18 cellular contexts compared by ENCODE assay signal in genomic region chr1:10737651-10738050, GRCh38. TPM values are rescaled to one million over a fixed set of nuclear protein-coding genes. Genes with fewer than 3 reads are reported as not detected.
DNase-seq lines count a peak whose midpoint lies in the region; ATAC-seq and TF ChIP-seq lines count a peak whose summit lies in the region.
"Had no signal": no experiment of that assay in that cellular context is flagged by ENCODE, and none has a peak within 500 bp of the region (broad histone marks: within the 10 kb centered on the region; RNA-seq: fewer than 3 reads in every experiment).

No MANE protein-coding gene starts in this region.

- no peak overlapping the region for H3K4me2 ChIP-seq in neuronal stem cell (ENCODE audit: insufficient read depth, low read length, poor library complexity, severe bottlenecking)
- H3K4me2 ChIP-seq: hepatocyte had no signal

- TF ChIP-seq CTCF in right atrium auricular region (IDR thresholded peaks at IDR 0.05) (no peak), vagina (IDR thresholded peaks at IDR 0.05) (no peak)

- no peak overlapping the region for H2AFZ ChIP-seq in neuronal stem cell (ENCODE audit: low read length)
- H2AFZ ChIP-seq: hepatocyte had no signal

- H3K36me3 ChIP-seq in right atrium auricular region = no peaks in the 10 kb centered on the region
- H3K36me3 ChIP-seq in neuronal stem cell (replicated peaks in 1 of 2; ENCODE audit: control insufficient read depth in 2 of 2, insufficient read depth in 2 of 2, low read length in 2 of 2) = no peaks in the 10 kb centered on the region
- H3K36me3 ChIP-seq in vagina = no peaks in the 10 kb centered on the region
- H3K36me3 ChIP-seq: BLaER1 treated with 17β-estradiol and CSF1 and Interleukin-3, amounts not matched to agents 10 nM and 100 nM had no signal

- H3K4me1 ChIP-seq in right atrium auricular region = peaks cover 0 to 72% of the 10 kb centered on the region in 2 donors
- H3K4me1 ChIP-seq in neuronal stem cell (ENCODE audit: control insufficient read depth in 2 of 2, insufficient read depth in 1 of 2, low read depth in 1 of 2, low read length in 2 of 2) = peaks cover 38 to 42% of the 10 kb centered on the region in 2 donors
- peaks cover 35% of the 10 kb centered on the region for H3K4me1 ChIP-seq in vagina

- H3K27ac ChIP-seq in right atrium auricular region (peak overlapping the region; percentile 81 to 89), neuronal stem cell (replicated peaks; ENCODE audit: low read length) (no peak overlapping the region), vagina (peak overlapping the region; percentile 24)
- H3K27ac ChIP-seq: BLaER1 treated with 17β-estradiol and CSF1 and Interleukin-3, amounts not matched to agents 10 nM and 100 nM; hepatocyte; SK-N-MC had no signal

- peak overlapping the region; percentile 46 for H2BK12ac ChIP-seq in neuronal stem cell (ENCODE audit: low read length)

- no peaks in the 10 kb centered on the region for H3K4me1 Mint-ChIP-seq in T-helper 1 cell treated with Interleukin-12 subunit alpha and Interleukin-12 subunit beta and Interleukin-4 antibody, amounts not matched to agents 30 μg/mL and 1 μg/mL, for 36 hours (ENCODE audit: low read depth)

- WGBS in neuronal stem cell (ENCODE audit: extremely low coverage in 2 of 2, insufficient read length in 2 of 2, insufficient replicate concordance in 1 of 2), 2 donors = no CpG with 5 or more reads among the region's 12 CpGs

- H3K9me3 Mint-ChIP-seq in T-helper 1 cell treated with Interleukin-12 subunit alpha and Interleukin-12 subunit beta and Interleukin-4 antibody, amounts not matched to agents 30 μg/mL and 1 μg/mL, for 36 hours = no peaks in the 10 kb centered on the region
- H3K9me3 Mint-ChIP-seq: activated naive CD4-positive, alpha-beta T cell treated with anti-CD3 and anti-CD28 coated beads, Interleukin-2, amount 50 U/mL, for 72 hours; activated T-helper 1 cell treated with anti-CD3 and anti-CD28 coated beads, Interleukin-12 subunit alpha, Interleukin-12 subunit beta, Interleukin-2, Interleukin-4 antibody, amounts not matched to agents 30 ng/mL and 10 ng/mL and 1 ng/mL, durations not matched to agents 14 hours and 24 hours and 36 hours had no signal

- no peak overlapping the region for H2BK5ac ChIP-seq in neuronal stem cell (ENCODE audit: low read length)

- peak overlapping the region; percentile 75 for H2BK120ac ChIP-seq in neuronal stem cell (ENCODE audit: low read depth, low read length)

- H3K79me1 ChIP-seq in neuronal stem cell (ENCODE audit: low read depth, low read length) = peaks cover 5% of the 10 kb centered on the region

- H3K27me3 ChIP-seq in right atrium auricular region (no peaks in the 10 kb centered on the region), neuronal stem cell (ENCODE audit: control insufficient read depth in 3 of 3, insufficient read depth in 3 of 3, low read depth in 1 of 3, low read length in 3 of 3) (no peaks in the 10 kb centered on the region), vagina (no peaks in the 10 kb centered on the region)
- H3K27me3 ChIP-seq: hepatocyte had no signal

- peak overlapping the region; percentile 47 for H3K27ac Mint-ChIP-seq in T-helper 1 cell treated with Interleukin-12 subunit alpha and Interleukin-12 subunit beta and Interleukin-4 antibody, amounts not matched to agents 30 μg/mL and 1 μg/mL, for 36 hours
- H3K27ac Mint-ChIP-seq: activated naive CD4-positive, alpha-beta T cell treated with anti-CD3 and anti-CD28 coated beads, Interleukin-2, amount 50 U/mL, for 72 hours; activated T-helper 1 cell treated with anti-CD3 and anti-CD28 coated beads, Interleukin-12 subunit alpha, Interleukin-12 subunit beta, Interleukin-2, Interleukin-4 antibody, amounts not matched to agents 30 ng/mL and 10 ng/mL and 1 ng/mL, durations not matched to agents 14 hours and 24 hours and 36 hours had no signal

- peaks cover 5% of the 10 kb centered on the region for H3K27me3 Mint-ChIP-seq in T-helper 1 cell treated with Interleukin-12 subunit alpha and Interleukin-12 subunit beta and Interleukin-4 antibody, amounts not matched to agents 30 μg/mL and 1 μg/mL, for 36 hours (ENCODE audit: low read depth)

- H3K4me3 ChIP-seq in right atrium auricular region (no peak overlapping the region), neuronal stem cell (ENCODE audit: low read length in 2 of 2) (no peak overlapping the region), vagina (no peak overlapping the region)
- H3K4me3 ChIP-seq: BLaER1 treated with 17β-estradiol and CSF1 and Interleukin-3, amounts not matched to agents 10 nM and 100 nM; hepatocyte; SK-N-MC had no signal

- H3K14ac ChIP-seq in neuronal stem cell (ENCODE audit: low read length) = no peak overlapping the region

- no peak overlapping the region for H3K4ac ChIP-seq in neuronal stem cell (ENCODE audit: low read length)

- H3K9me3 ChIP-seq in right atrium auricular region (no peaks in the 10 kb centered on the region), neuronal stem cell (replicated peaks in 1 of 2; ENCODE audit: control insufficient read depth in 2 of 2, insufficient read depth in 1 of 2, low read depth in 1 of 2, low read length in 2 of 2) (no peaks in the 10 kb centered on the region), vagina (no peaks in the 10 kb centered on the region)
- H3K9me3 ChIP-seq: BLaER1 treated with 17β-estradiol and CSF1 and Interleukin-3, amounts not matched to agents 10 nM and 100 nM had no signal

- H4K91ac ChIP-seq in neuronal stem cell (ENCODE audit: low read depth, low read length, poor library complexity) = no peak overlapping the region

- DNase-seq in T-helper 1 cell (no peak), right atrium auricular region (ENCODE audit: low spot score) (no peak), neuronal stem cell (ENCODE audit: low spot score) (no peak), vagina (ENCODE audit: extremely low spot score in 2 of 2) (no peak), NCI-H345 (lab: John Stamatoyannopoulos, UW) (no peak), GOT3 (lab: John Stamatoyannopoulos, UW) (no peak)
- DNase-seq: NCI-H1417 treated with DMSO at 0.1 percent for 48 hours; PC-3; stimulated activated naive CD4-positive, alpha-beta T cell; T1000 had no signal

- H3K4me3 Mint-ChIP-seq in T-helper 1 cell treated with Interleukin-12 subunit alpha and Interleukin-12 subunit beta and Interleukin-4 antibody, amounts not matched to agents 30 μg/mL and 1 μg/mL, for 36 hours = no peak overlapping the region
- H3K4me3 Mint-ChIP-seq: activated T-helper 1 cell treated with anti-CD3 and anti-CD28 coated beads, Interleukin-12 subunit alpha, Interleukin-12 subunit beta, Interleukin-2, Interleukin-4 antibody, amounts not matched to agents 30 ng/mL and 10 ng/mL and 1 ng/mL, durations not matched to agents 14 hours and 24 hours and 36 hours had no signal

- H2AK5ac ChIP-seq in neuronal stem cell (ENCODE audit: low read depth, low read length) = peak overlapping the region; percentile 67

- no peak overlapping the region for H4K8ac ChIP-seq in neuronal stem cell (ENCODE audit: low read depth, low read length)

- peak overlapping the region; percentile 77 for H3K18ac ChIP-seq in neuronal stem cell (ENCODE audit: low read length)

- no peak overlapping the region for H3K9ac ChIP-seq in neuronal stem cell (ENCODE audit: low read depth, low read length, poor library complexity)
- H3K9ac ChIP-seq: BLaER1 treated with 17β-estradiol and CSF1 and Interleukin-3, amounts not matched to agents 10 nM and 100 nM had no signal

- TF ChIP-seq POLR2A in vagina (IDR thresholded peaks at IDR 0.05) = no peak

- no peaks in the 10 kb centered on the region for H3K36me3 Mint-ChIP-seq in T-helper 1 cell treated with Interleukin-12 subunit alpha and Interleukin-12 subunit beta and Interleukin-4 antibody, amounts not matched to agents 30 μg/mL and 1 μg/mL, for 36 hours (ENCODE audit: low read depth)
- H3K36me3 Mint-ChIP-seq: activated naive CD4-positive, alpha-beta T cell treated with anti-CD3 and anti-CD28 coated beads, Interleukin-2, amount 50 U/mL, for 72 hours had no signal

- peak overlapping the region; percentile 38 for H3K23ac ChIP-seq in neuronal stem cell (ENCODE audit: low read depth, low read length, poor library complexity)

- intact Hi-C loops in vagina (cut with DNase I) = no loop called here

- ATAC-seq in GM18861 (IDR thresholded peaks at IDR 0.05; ENCODE audit: unreplicated experiment) = no peak
- ATAC-seq: activated naive CD4-positive, alpha-beta T cell treated with anti-CD3 and anti-CD28 coated beads, Interleukin-2, amount 50 U/mL, for 72 hours; PC-3; sciatic nerve had no signal

- H2BK15ac ChIP-seq in neuronal stem cell (ENCODE audit: low read length) = peak overlapping the region; percentile 54

RNA-seq across cellular contexts. Expression of gene CASZ1, which starts 58.8 kb away (rescaled TPM):
- 10 to 100 TPM; 44.3 to 50.3 TPM for total RNA-seq in right atrium auricular region
- 12.5 TPM for polyA plus RNA-seq in neuronal stem cell (2013, experiment 1 of 2)
- 13.3 TPM for polyA plus RNA-seq in neuronal stem cell (2013, experiment 2 of 2)
- total RNA-seq in vagina = 30.7 TPM
